In genomic region chr10:86064931-86065662, GRCh38 we compare ENCODE assay signal across 17 cellular contexts.
DNase-seq lines count a peak whose midpoint lies in the region; ATAC-seq, FAIRE-seq and TF ChIP-seq lines count a peak whose summit lies in the region.
"Had no signal": no experiment of that assay in that cellular context is flagged by ENCODE, and none has a peak within 500 bp of the region (broad histone marks: within the 10 kb centered on the region; RNA-seq: fewer than 3 reads in every experiment).

No MANE protein-coding gene starts in this region.

- ATAC-seq in pancreas (no peak), aorta (ENCODE audit: low FRiP score) (no peak)
- ATAC-seq: A549, HepG2 had no signal

- no peak overlapping the region for H3K4me3 ChIP-seq in coronary artery
- no peak overlapping the region for H3K4me3 ChIP-seq in spleen
- no peak overlapping the region for H3K4me3 ChIP-seq in pancreas
- H3K4me3 ChIP-seq in aorta (ENCODE audit: low read length in 2 of 2) = no peak overlapping the region
- H3K4me3 ChIP-seq: A549, HAP-1 had no signal

- H3K9me3 ChIP-seq in spleen (no peaks in the 10 kb centered on the region), pancreas (no peaks in the 10 kb centered on the region), aorta (ENCODE audit: control insufficient read depth, low read length) (no peaks in the 10 kb centered on the region)
- H3K9me3 ChIP-seq: A549, BE2C, HAP-1 had no signal

- TF ChIP-seq CTCF in coronary artery (IDR thresholded peaks at IDR 0.05) = no peak
- no peak for TF ChIP-seq CTCF in spleen (IDR thresholded peaks at IDR 0.05 in 8 of 11, conservative IDR thresholded peaks at IDR 0.05 in 3 of 11)
- TF ChIP-seq CTCF in GM20000 (IDR thresholded peaks at IDR 0.05; ENCODE audit: extremely low read depth, missing control alignments) = no peak
- TF ChIP-seq CTCF in pancreas (IDR thresholded peaks at IDR 0.05) = no peak

- no peak for FAIRE-seq in pancreas (lab: Jason Lieb, UNC)
- FAIRE-seq: A549, GM12891, HepG2, HTR-8/SVneo had no signal

- H3K4me1 ChIP-seq in spleen (no peaks in the 10 kb centered on the region), pancreas (no peaks in the 10 kb centered on the region), aorta (ENCODE audit: control insufficient read depth in 1 of 2, insufficient read depth in 2 of 2, low read length in 2 of 2) (no peaks in the 10 kb centered on the region)
- H3K4me1 ChIP-seq: A549, BE2C had no signal

- 67 to 86% (median 79%) methylated on average over 5 of the region's 5 CpGs for WGBS in spleen, 5 donors
- 74 to 80% methylated on average over 5 of the region's 5 CpGs for WGBS in pancreas, 2 donors
- WGBS in aorta, 2 donors = 91 to 92% methylated on average over 5 of the region's 5 CpGs

- TF ChIP-seq POLR2A in spleen (IDR thresholded peaks at IDR 0.05) = no peak

- H3K36me3 ChIP-seq in spleen (no peaks in the 10 kb centered on the region), pancreas (no peaks in the 10 kb centered on the region), aorta (ENCODE audit: control insufficient read depth in 1 of 2, insufficient read depth in 2 of 2, low read length in 1 of 2) (no peaks in the 10 kb centered on the region)
- H3K36me3 ChIP-seq: BE2C, HAP-1 had no signal

- H3K27me3 ChIP-seq in spleen (replicated peaks in 1 of 7) (peaks cover 0 to 36% (median 0%) of the 10 kb centered on the region in 7 donors), pancreas (no peaks in the 10 kb centered on the region), aorta (ENCODE audit: control insufficient read depth in 1 of 2, insufficient read depth in 2 of 2, low read length in 1 of 2) (no peaks in the 10 kb centered on the region)
- H3K27me3 ChIP-seq: BE2C had no signal

- intact Hi-C loops in spleen (cut with DNase I; ENCODE audit: low total_unique reads) = no loop called here
- intact Hi-C loops in pancreas (cut with DNase I) = no loop called here
- intact Hi-C loops in aorta (cut with DNase I) = no loop called here

- DNase-seq in caudate nucleus (lab: John Stamatoyannopoulos, UW) = no peak
- peak; percentile 35 for DNase-seq in coronary artery (ENCODE audit: low spot score)
- peak; percentile 60 for DNase-seq in mesenteric fat pad (ENCODE audit: low spot score)
- DNase-seq in spleen = peak; percentile 47
- no peak for DNase-seq in GM20000 (ENCODE audit: low spot score)
- DNase-seq in pancreas = no peak
- no peak for DNase-seq in aorta
- DNase-seq: BE2C; CD4-positive, alpha-beta memory T cell; DMS79; GOT3 had no signal

- peak overlapping the region; percentile 63 for H3K27ac ChIP-seq in caudate nucleus (ENCODE audit: low read depth, low read length)
- H3K27ac ChIP-seq in coronary artery = no peak overlapping the region
- H3K27ac ChIP-seq in spleen = no peak overlapping the region
- no peak overlapping the region for H3K27ac ChIP-seq in pancreas
- no peak overlapping the region for H3K27ac ChIP-seq in aorta (ENCODE audit: low read depth in 1 of 2, low read length in 2 of 2)
- H3K27ac ChIP-seq: A549, C4-2B had no signal

Comparison
In these comparisons a context has a peak if more than half of its experiments do, and no peak if none do; other contexts are left out.
1. DNase-seq: peak in coronary artery (single experiment), mesenteric fat pad (single experiment) and spleen (single experiment); none in caudate nucleus (0 of 61), GM20000 (single experiment), pancreas (0 of 6) and aorta (0 of 2).